Comparison of ENCODE assay signal across 9 cellular contexts in the genomic region with DNA sequence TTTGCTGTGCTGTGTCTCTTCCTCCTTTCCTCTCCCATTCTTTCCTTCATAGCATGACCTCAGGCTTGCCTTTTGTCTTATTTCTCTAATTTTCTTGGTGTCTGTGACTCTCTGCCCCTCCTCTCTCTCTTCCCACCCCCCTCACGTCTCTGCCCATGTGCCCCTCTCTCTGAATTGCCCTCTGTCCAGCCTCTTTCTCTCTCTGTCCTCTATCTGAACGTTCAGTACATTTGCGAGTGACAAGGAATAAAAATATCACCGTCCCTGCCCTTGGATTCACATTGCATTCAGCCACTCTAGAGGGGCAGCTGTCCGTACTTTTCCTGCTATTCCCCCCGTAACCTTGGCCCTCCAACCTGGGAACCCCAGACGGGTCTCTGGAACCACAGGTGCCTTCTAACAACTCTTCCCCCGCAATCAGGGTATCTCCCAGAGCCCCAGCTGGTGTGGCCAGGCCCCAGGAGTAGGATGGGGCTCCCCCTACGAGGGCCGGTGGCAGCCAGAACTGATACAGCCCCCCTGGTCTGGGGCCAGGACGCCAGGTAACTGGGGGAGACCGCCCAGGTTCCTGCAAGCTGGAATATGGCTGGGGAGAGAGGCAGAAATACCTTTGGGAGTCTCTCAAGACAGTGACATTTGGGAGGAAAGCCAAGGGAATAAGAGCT. TPM values are rescaled to one million over a fixed set of nuclear protein-coding genes. Genes with fewer than 3 reads are reported as not detected.
DNase-seq lines count a peak whose midpoint lies in the region; ATAC-seq and TF ChIP-seq lines count a peak whose summit lies in the region.
"Had no signal": no experiment of that assay in that cellular context is flagged by ENCODE, and none has a peak within 500 bp of the region (broad histone marks: within the 10 kb centered on the region; RNA-seq: fewer than 3 reads in every experiment).

No MANE protein-coding gene starts in this region.

- 80% methylated on average over 12 of the region's 12 CpGs for WGBS in mesenchymal stem cell
- WGBS in aorta, 2 donors: 40 to 41% methylated on average over 12 of the region's 12 CpGs

- no peak for TF ChIP-seq CTCF in cardiac fibroblast (IDR thresholded peaks at IDR 0.05; ENCODE audit: low read depth, low read length)

- H3K27me3 ChIP-seq in mesenchymal stem cell (ENCODE audit: control insufficient read depth in 1 of 2, insufficient read depth in 1 of 2, low read length in 2 of 2) (no peaks in the 10 kb centered on the region), aorta (ENCODE audit: control insufficient read depth in 1 of 2, insufficient read depth in 2 of 2, low read length in 1 of 2) (no peaks in the 10 kb centered on the region)

- H2AK5ac ChIP-seq in mesenchymal stem cell (ENCODE audit: low read length, severe bottlenecking): peak overlapping the region; percentile 19

- no peak for ATAC-seq in aorta (ENCODE audit: low FRiP score)

- DNase-seq in activated naive CD4-positive, alpha-beta T cell (lab: John Stamatoyannopoulos, UW): no peak
- no peak for DNase-seq in cardiac fibroblast (ENCODE audit: low read depth in 2 of 2)
- no peak for DNase-seq in mesenchymal stem cell
- DNase-seq in aorta: no peak
- no peak for DNase-seq in DMS153 (lab: John Stamatoyannopoulos, UW)
- no peak for DNase-seq in DMS53 (lab: John Stamatoyannopoulos, UW)
- no peak for DNase-seq in activated gamma-delta T cell (lab: John Stamatoyannopoulos, UW)

- H3K36me3 ChIP-seq in mesenchymal stem cell (ENCODE audit: control insufficient read depth in 1 of 2, insufficient read depth in 2 of 2, low read depth in 1 of 2, low read length in 2 of 2): peaks cover 40 to 49% of the 10 kb centered on the region in 2 experiments
- H3K36me3 ChIP-seq in aorta (ENCODE audit: control insufficient read depth in 1 of 2, insufficient read depth in 2 of 2, low read length in 1 of 2): peaks cover 0 to 9% of the 10 kb centered on the region in 2 donors

- no peak overlapping the region for H2BK5ac ChIP-seq in mesenchymal stem cell (ENCODE audit: low read depth, low read length, poor library complexity, severe bottlenecking)

- no peak overlapping the region for H2BK120ac ChIP-seq in mesenchymal stem cell (ENCODE audit: low read depth, low read length)

- peak overlapping the region; percentile 90 for H3K4me2 ChIP-seq in mesenchymal stem cell (ENCODE audit: low read length, poor library complexity, severe bottlenecking)

- no peak overlapping the region for H2BK12ac ChIP-seq in mesenchymal stem cell (ENCODE audit: low read length in 2 of 2)

- peaks cover 20% of the 10 kb centered on the region for H3K4me1 Mint-ChIP-seq in activated naive CD4-positive, alpha-beta T cell treated with anti-CD3 and anti-CD28 coated beads, Interleukin-2, amount 50 U/mL, for 24 hours

- peak overlapping the region; percentile 42 for H3K27ac Mint-ChIP-seq in activated naive CD4-positive, alpha-beta T cell treated with anti-CD3 and anti-CD28 coated beads, Interleukin-2, amount 50 U/mL, for 24 hours

- H3K4ac ChIP-seq in mesenchymal stem cell (ENCODE audit: low read depth in 1 of 2, low read length in 2 of 2): no peak overlapping the region

- H3K9ac ChIP-seq in mesenchymal stem cell (ENCODE audit: low read length): peak overlapping the region; percentile 91

- peaks cover 28% of the 10 kb centered on the region for H3K4me1 ChIP-seq in mesenchymal stem cell (ENCODE audit: control insufficient read depth, insufficient read depth, low read depth, low read length)
- H3K4me1 ChIP-seq in aorta (ENCODE audit: control insufficient read depth in 1 of 2, insufficient read depth in 2 of 2, low read length in 2 of 2): no peaks in the 10 kb centered on the region

- peak overlapping the region; percentile 68 for H3K4me3 Mint-ChIP-seq in activated naive CD4-positive, alpha-beta T cell treated with anti-CD3 and anti-CD28 coated beads, Interleukin-2, amount 50 U/mL, for 24 hours

- peaks cover 4% of the 10 kb centered on the region for H3K36me3 Mint-ChIP-seq in activated naive CD4-positive, alpha-beta T cell treated with anti-CD3 and anti-CD28 coated beads, Interleukin-2, amount 50 U/mL, for 24 hours

- no peak overlapping the region for H2BK15ac ChIP-seq in mesenchymal stem cell (ENCODE audit: low read depth, poor library complexity, severe bottlenecking)

- no peak overlapping the region for H3K18ac ChIP-seq in mesenchymal stem cell (ENCODE audit: low read depth in 1 of 2, low read length in 2 of 2)

- peak overlapping the region; percentile 93 to 97 for H3K4me3 ChIP-seq in cardiac fibroblast (replicated peaks in 1 of 2; ENCODE audit: low read depth in 2 of 2, low read length in 2 of 2)
- peak overlapping the region in 1 of 2 experiments; percentile 99 for H3K4me3 ChIP-seq in mesenchymal stem cell (ENCODE audit: insufficient read depth in 1 of 2, low read depth in 1 of 2, low read length in 2 of 2)
- peak overlapping the region; percentile 23 to 87 for H3K4me3 ChIP-seq in aorta (ENCODE audit: low read length in 2 of 2)

- intact Hi-C loops in aorta (cut with DNase I): loop anchor here (5.0 kb wide), 2 partner anchors 52 to 62 kb away; partner anchors contain the start of gene PFN1 (in 1 of the 2)

- peaks cover 37% of the 10 kb centered on the region for H3K79me1 ChIP-seq in mesenchymal stem cell (replicated peaks; ENCODE audit: low read length, poor library complexity, severe bottlenecking)

- no peaks in the 10 kb centered on the region for H3K27me3 Mint-ChIP-seq in activated naive CD4-positive, alpha-beta T cell treated with anti-CD3 and anti-CD28 coated beads, Interleukin-2, amount 50 U/mL, for 24 hours

- H3K23ac ChIP-seq in mesenchymal stem cell (ENCODE audit: low read length in 2 of 2): no peak overlapping the region

- no peak overlapping the region for H2AFZ ChIP-seq in mesenchymal stem cell (ENCODE audit: low read depth, low read length)

- H3K9me3 Mint-ChIP-seq in activated naive CD4-positive, alpha-beta T cell treated with anti-CD3 and anti-CD28 coated beads, Interleukin-2, amount 50 U/mL, for 24 hours: no peaks in the 10 kb centered on the region

- no peak overlapping the region for H4K8ac ChIP-seq in mesenchymal stem cell (ENCODE audit: low read length)

- no peaks in the 10 kb centered on the region for H3K9me3 ChIP-seq in mesenchymal stem cell (ENCODE audit: control insufficient read depth, low read length)
- no peaks in the 10 kb centered on the region for H3K9me3 ChIP-seq in aorta (ENCODE audit: control insufficient read depth, low read length)

- no peak overlapping the region for H3K27ac ChIP-seq in mesenchymal stem cell (ENCODE audit: low read length, poor library complexity, severe bottlenecking)
- H3K27ac ChIP-seq in aorta (ENCODE audit: low read depth in 1 of 2, low read length in 2 of 2): peak overlapping the region in 1 of 2 donors; percentile 38

- no peak overlapping the region for H3K14ac ChIP-seq in mesenchymal stem cell (ENCODE audit: low read length in 2 of 2)

- no peak overlapping the region for H4K91ac ChIP-seq in mesenchymal stem cell (ENCODE audit: low read length)

RNA-seq across cellular contexts. Expression of gene KIF1C, which starts 1.8 kb away (rescaled TPM):
- polyA plus RNA-seq in mesenchymal stem cell (2013, experiment 1 of 2): 39.8 TPM
- polyA plus RNA-seq in mesenchymal stem cell (2013, experiment 2 of 2): 38.7 TPM
- 100 to 1,000 TPM; 187 to 235 TPM for total RNA-seq in aorta
- 100 to 1,000 TPM in 1 of 2 donors, 10 to 100 TPM in 1; 89.0 to 371 TPM for polyA plus RNA-seq in aorta

RNA-seq across cellular contexts. Expression of gene INCA1, which starts 2.2 kb away (rescaled TPM):
- 0.83 TPM for polyA plus RNA-seq in mesenchymal stem cell (2013, experiment 1 of 2)
- 0.70 TPM for polyA plus RNA-seq in mesenchymal stem cell (2013, experiment 2 of 2)
- 1 to 10 TPM; 1.2 to 1.9 TPM for total RNA-seq in aorta
- 1 to 10 TPM; 1.3 to 4.9 TPM for polyA plus RNA-seq in aorta

RNA-seq across cellular contexts. Expression of gene CAMTA2, which starts 12.1 kb away (rescaled TPM):
- polyA plus RNA-seq in mesenchymal stem cell (2013, experiment 1 of 2): 51.0 TPM
- 49.6 TPM for polyA plus RNA-seq in mesenchymal stem cell (2013, experiment 2 of 2)
- total RNA-seq in aorta: 10 to 100 TPM; 62.2 to 68.1 TPM
- 10 to 100 TPM; 21.7 to 67.5 TPM for polyA plus RNA-seq in aorta

RNA-seq across cellular contexts. Expression of gene SPAG7, which starts 31.9 kb away (rescaled TPM):
- 51.2 TPM for polyA plus RNA-seq in mesenchymal stem cell (2013, experiment 1 of 2)
- 49.7 TPM for polyA plus RNA-seq in mesenchymal stem cell (2013, experiment 2 of 2)
- 10 to 100 TPM; 38.8 to 48.3 TPM for total RNA-seq in aorta
- polyA plus RNA-seq in aorta: 100 to 1,000 TPM in 1 of 2 donors, 10 to 100 TPM in 1; 43.5 to 109 TPM

RNA-seq across cellular contexts. Expression of gene SLC52A1, which starts 35.7 kb away (rescaled TPM):
- polyA plus RNA-seq in mesenchymal stem cell (2013, experiment 1 of 2): not detected
- not detected for polyA plus RNA-seq in mesenchymal stem cell (2013, experiment 2 of 2)
- total RNA-seq in aorta: not detected
- polyA plus RNA-seq in aorta: under 1 TPM in 1 of 2 donors, not detected in 1; 0.88 TPM
- total RNA-seq: Daoy had no signal
